ENCODE assay signal across 1 cellular context in the genomic region with DNA sequence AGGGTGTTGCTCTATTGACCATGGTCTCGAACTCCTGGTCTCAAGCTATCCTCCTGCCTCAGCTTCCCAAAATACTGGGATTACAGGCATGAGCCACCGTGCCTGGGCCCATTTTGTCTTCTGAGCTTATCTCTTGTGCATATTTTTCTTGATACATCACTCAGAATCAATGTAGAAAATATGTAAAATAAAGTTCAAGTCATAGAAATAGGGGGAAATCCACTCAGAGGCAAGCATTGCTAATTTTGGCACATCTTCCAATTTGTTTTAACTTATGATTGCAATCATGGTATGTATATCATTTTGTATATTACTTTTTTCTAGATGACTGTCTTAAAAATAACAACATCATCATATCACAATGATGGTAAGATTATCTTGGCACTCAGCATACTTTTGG.
TF ChIP-seq lines count a peak whose summit lies in the region.

No MANE protein-coding gene starts in this region.

TF ChIP-seq in A549, 52 proteins besides CTCF, POLR2A, EP300 and RAD21 (continued from another document):
- TF ChIP-seq, protein P1, sequence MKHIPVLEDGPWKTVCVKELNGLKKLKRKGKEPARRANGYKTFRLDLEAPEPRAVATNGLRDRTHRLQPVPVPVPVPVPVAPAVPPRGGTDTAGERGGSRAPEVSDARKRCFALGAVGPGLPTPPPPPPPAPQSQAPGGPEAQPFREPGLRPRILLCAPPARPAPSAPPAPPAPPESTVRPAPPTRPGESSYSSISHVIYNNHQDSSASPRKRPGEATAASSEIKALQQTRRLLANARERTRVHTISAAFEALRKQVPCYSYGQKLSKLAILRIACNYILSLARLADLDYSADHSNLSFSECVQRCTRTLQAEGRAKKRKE (CRISPR knock-in tag; IDR thresholded peaks at IDR 0.05; ENCODE audit: low read depth) = no peak
